9 cellular contexts compared by ENCODE assay signal in the genomic region with DNA sequence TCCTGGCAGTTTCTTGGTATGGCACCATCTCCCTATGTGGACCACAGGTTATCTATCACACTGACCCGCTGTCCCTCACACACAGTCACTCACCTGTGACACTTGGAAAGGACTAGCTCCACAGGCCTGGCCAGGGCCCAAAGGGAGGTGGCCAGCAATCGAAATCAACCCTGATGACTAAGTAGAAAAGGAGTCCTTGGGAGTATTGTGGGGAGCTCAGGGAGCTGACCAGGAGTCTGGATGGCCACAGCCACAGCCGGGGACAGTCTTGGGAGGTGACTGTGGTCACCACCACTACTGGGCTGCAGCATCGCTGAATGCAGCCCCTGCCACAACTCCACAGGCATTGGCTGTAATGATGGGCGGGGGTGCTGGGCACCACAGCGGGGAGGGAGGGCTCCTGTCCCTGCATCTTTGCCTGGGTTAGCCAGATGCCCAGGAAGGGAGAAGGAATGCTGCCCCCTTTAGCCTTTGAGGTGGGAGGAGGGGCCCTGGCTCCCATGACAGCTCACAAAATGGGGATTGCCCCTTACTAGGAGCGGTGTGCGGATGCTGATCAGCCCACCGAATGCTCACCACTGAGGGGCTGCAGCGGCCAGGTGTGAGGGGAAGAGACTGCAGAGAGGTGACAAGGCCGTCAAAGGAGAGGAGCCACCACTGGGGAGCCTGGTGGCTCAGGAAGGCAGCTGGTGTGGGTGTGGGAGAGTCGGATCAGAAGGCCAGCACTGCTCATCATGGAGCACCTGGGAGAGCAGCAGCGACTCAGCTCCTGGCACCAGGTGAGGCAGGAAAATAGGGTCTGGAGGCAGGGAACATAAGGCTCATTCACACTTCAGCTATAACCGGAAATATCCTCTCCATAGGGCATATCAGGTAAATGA.
DNase-seq lines count a peak whose midpoint lies in the region; ATAC-seq and TF ChIP-seq lines count a peak whose summit lies in the region.
"Had no signal": no experiment of that assay in that cellular context is flagged by ENCODE, and none has a peak within 500 bp of the region (broad histone marks: within the 10 kb centered on the region; RNA-seq: fewer than 3 reads in every experiment).

No MANE protein-coding gene starts in this region.

- H4K20me1 ChIP-seq in HCT116 (ENCODE audit: insufficient read depth), result no peaks in the 10 kb centered on the region

- no peaks in the 10 kb centered on the region for H3K27me3 Mint-ChIP-seq in CD4-positive, alpha-beta T cell
- peaks cover 0 to 6% (median 0%) of the 10 kb centered on the region in 5 donors for H3K27me3 Mint-ChIP-seq in naive thymus-derived CD8-positive, alpha-beta T cell

- 0 out of 4 replicates have a peak overlapping the region, but pooled peaks of 1 of the 2 experiments have one; percentile 26 for H3K4me3 ChIP-seq in HCT116 (replicated peaks in 1 of 2; ENCODE audit: low read depth in 1 of 2, low read length in 2 of 2)
- H3K4me3 ChIP-seq in body of pancreas, result no peak overlapping the region

- no peaks in the 10 kb centered on the region for H3K9me2 ChIP-seq in HCT116 (ENCODE audit: insufficient read depth)

- no peak for ATAC-seq in CD4-positive, alpha-beta T cell (ENCODE audit: poor library complexity)
- ATAC-seq in HCT116 (no peak), body of pancreas (no peak)
- no peak for ATAC-seq in naive thymus-derived CD8-positive, alpha-beta T cell

- DNase-seq in CD4-positive, alpha-beta T cell, result no peak
- DNase-seq in HCT116 (ENCODE audit: low read depth, low spot score) (no peak), body of pancreas (peak in 3 of 4 donors; percentile 10 to 78 (median 33)), occipital lobe (lab: John Stamatoyannopoulos, UW) (no peak), midbrain (lab: John Stamatoyannopoulos, UW) (no peak), NCI-H226 (no peak), COLO829 (ENCODE audit: low spot score) (no peak)
- peak in 1 of 10 donors; percentile 45 for DNase-seq in naive thymus-derived CD8-positive, alpha-beta T cell

- H3K9ac ChIP-seq in HCT116 (ENCODE audit: low read length), result peak overlapping the region; percentile 78

- peak overlapping the region; percentile 92 for H2AFZ ChIP-seq in HCT116 (ENCODE audit: low read depth, low read length, poor library complexity, severe bottlenecking)

- H3K4me3 Mint-ChIP-seq in CD4-positive, alpha-beta T cell, result peak overlapping the region; percentile 83
- peak overlapping the region; percentile 79 to 93 (median 88) for H3K4me3 Mint-ChIP-seq in naive thymus-derived CD8-positive, alpha-beta T cell

- H3K27me3 ChIP-seq in CD4-positive, alpha-beta T cell (ENCODE audit: control insufficient read depth, insufficient read depth, low read length), result no peaks in the 10 kb centered on the region
- no peaks in the 10 kb centered on the region for H3K27me3 ChIP-seq in HCT116 (ENCODE audit: insufficient read depth, low read length)
- H3K27me3 ChIP-seq in body of pancreas, result no peaks in the 10 kb centered on the region
- H3K27me3 ChIP-seq: esophagus muscularis mucosa had no signal

- peak overlapping the region; percentile 94 for H3K27ac Mint-ChIP-seq in CD4-positive, alpha-beta T cell
- peak overlapping the region; percentile 58 to 98 (median 94) for H3K27ac Mint-ChIP-seq in naive thymus-derived CD8-positive, alpha-beta T cell

- no peaks in the 10 kb centered on the region for H3K9me3 ChIP-seq in CD4-positive, alpha-beta T cell (ENCODE audit: control insufficient read depth, low read length)
- no peaks in the 10 kb centered on the region for H3K9me3 ChIP-seq in HCT116 (ENCODE audit: control insufficient read depth in 1 of 2, insufficient read depth in 1 of 2, low read depth in 1 of 2, low read length in 2 of 2)
- no peaks in the 10 kb centered on the region for H3K9me3 ChIP-seq in body of pancreas
- H3K9me3 ChIP-seq: esophagus muscularis mucosa had no signal

- POLR2A ChIA-PET in CD4-positive, alpha-beta T cell (lab: Charles Lee), result interaction anchor here (1.0 to 3.9 kb wide), 6 partner anchors 59 to 209 kb away, joined by 3 to 24 read pairs (median 8); partner anchors contain the start of genes H3-3A and SDE2
- POLR2A ChIA-PET in HCT116 (lab: Charles Lee), result interaction anchor here (0.7 to 2.0 kb wide), 3 partner anchors 61 to 74 kb away, joined by 3 to 9 read pairs (median 6); partner anchors contain the start of gene H3-3A
- POLR2A ChIA-PET in naive thymus-derived CD8-positive, alpha-beta T cell (lab: Charles Lee), result interaction anchor here (1.4 to 6.3 kb wide), 6 partner anchors 14 to 124 kb away, joined by 4 to 55 read pairs (median 13); partner anchors contain the start of genes H3-3A and SDE2

- no peak for TF ChIP-seq RAD21 in HCT116 (IDR thresholded peaks at IDR 0.05; ENCODE audit: low read depth)

- WGBS in body of pancreas, 2 donors, result 81% methylated on average over 13 to 14 of the region's 14 CpGs

- TF ChIP-seq POLR2A in HCT116 (IDR thresholded peaks at IDR 0.05; ENCODE audit: borderline replicate concordance, extremely low read depth, insufficient read depth, insufficient read length) (no peak), body of pancreas (IDR thresholded peaks at IDR 0.05) (no peak)

- RAD21 ChIA-PET in HCT116 (lab: Charles Lee; ENCODE audit: low non-redundant PET in 1 of 2, low total read pairs in 2 of 2, uncharacterized antibody in 2 of 2, unreplicated experiment in 2 of 2), result interaction anchor here (0.5 to 3.0 kb wide), 3 partner anchors 59 to 284 kb away, joined by 3 to 13 read pairs (median 7); partner anchors contain the start of gene PARP1 (in 1 of the 2)

- peaks cover 42% of the 10 kb centered on the region for H3K4me1 Mint-ChIP-seq in CD4-positive, alpha-beta T cell (ENCODE audit: low read depth)
- H3K4me1 Mint-ChIP-seq in naive thymus-derived CD8-positive, alpha-beta T cell, result peaks cover 17 to 73% (median 37%) of the 10 kb centered on the region in 4 donors

- no peaks in the 10 kb centered on the region for H3K36me3 Mint-ChIP-seq in CD4-positive, alpha-beta T cell (ENCODE audit: low read depth)
- H3K36me3 Mint-ChIP-seq in naive thymus-derived CD8-positive, alpha-beta T cell, result no peaks in the 10 kb centered on the region

- H3K36me3 ChIP-seq in HCT116 (ENCODE audit: control insufficient read depth in 1 of 2, insufficient read depth in 2 of 2, low read length in 2 of 2) (no peaks in the 10 kb centered on the region), body of pancreas (replicated peaks in 1 of 2; ENCODE audit: insufficient read depth in 1 of 2, low read depth in 2 of 2) (no peaks in the 10 kb centered on the region)
- H3K36me3 ChIP-seq: esophagus muscularis mucosa had no signal

- H3K79me2 ChIP-seq in HCT116 (ENCODE audit: insufficient read depth, low read length), result no peaks in the 10 kb centered on the region

- no peaks in the 10 kb centered on the region for H3K9me3 Mint-ChIP-seq in CD4-positive, alpha-beta T cell
- no peaks in the 10 kb centered on the region for H3K9me3 Mint-ChIP-seq in naive thymus-derived CD8-positive, alpha-beta T cell

- no TSS peak for BruUV-seq in HCT116 (replicated peaks; lab: Mats Ljungman, UMichigan)

- H3K4me1 ChIP-seq in HCT116 (ENCODE audit: control insufficient read depth in 1 of 2, insufficient read depth in 2 of 2, low read length in 2 of 2) (peaks cover 45 to 67% of the 10 kb centered on the region in 2 experiments), body of pancreas (peaks cover 56% of the 10 kb centered on the region)

- H3K4me2 ChIP-seq in HCT116 (ENCODE audit: low read length), result peak overlapping the region; percentile 88

- H3K27ac ChIP-seq in CD4-positive, alpha-beta T cell (ENCODE audit: low read depth, low read length), result peak overlapping the region; percentile 77
- H3K27ac ChIP-seq in HCT116 (ENCODE audit: low read depth, low read length) (peak overlapping the region; percentile 95), body of pancreas (peak overlapping the region in 3 of 4 donors; percentile 87 to 93 (median 90))

- intact Hi-C loops in CD4-positive, alpha-beta T cell (cut with DNase I, micrococcal nuclease), result loop anchor here (2.0 to 10.0 kb wide), 6 partner anchors 42 to 647 kb away; partner anchors contain the start of genes LIN9 (in 1 of the 2) and PARP1 (in 1 of the 2)
- intact Hi-C loops in HCT116 (cut with micrococcal nuclease) (no loop called here), body of pancreas (cut with DNase I) (loop anchor here (5.0 kb wide), 1 partner anchor 73 kb away; no protein-coding TSS in a partner anchor)

- TF ChIP-seq CTCF in CD4-positive, alpha-beta T cell (IDR thresholded peaks at IDR 0.05), result no peak
- TF ChIP-seq CTCF in HCT116 (IDR thresholded peaks at IDR 0.05 in 2 of 3, conservative IDR thresholded peaks at IDR 0.05 in 1 of 3; ENCODE audit: borderline replicate concordance in 1 of 3, insufficient read depth in 1 of 3, low read depth in 2 of 3, low read length in 2 of 3), result no peak
- no peak for TF ChIP-seq CTCF in body of pancreas (IDR thresholded peaks at IDR 0.05)

- CTCF ChIA-PET in CD4-positive, alpha-beta T cell (lab: Charles Lee), result interaction anchor here (0.9 to 4.2 kb wide), 6 partner anchors 15 to 205 kb away, joined by 3 to 40 read pairs (median 6); no protein-coding TSS in a partner anchor
- CTCF ChIA-PET in HCT116 (lab: Charles Lee), result interaction anchor here (1.2 to 4.2 kb wide), 7 partner anchors 22 to 209 kb away, joined by 3 to 56 read pairs (median 19); no protein-coding TSS in a partner anchor

TF ChIP-seq in HCT116, 20 proteins besides CTCF, POLR2A, EP300 and RAD21 (continues in another document):
- TF ChIP-seq JUND (IDR thresholded peaks at IDR 0.05), result no peak
- no peak for TF ChIP-seq CBX3 (IDR thresholded peaks at IDR 0.05; ENCODE audit: low read depth)
- TF ChIP-seq TCF7L2 (IDR thresholded peaks at IDR 0.05; ENCODE audit: borderline replicate concordance, extremely low read depth, insufficient read depth, insufficient read length), result no peak
- no peak for TF ChIP-seq MAX (IDR thresholded peaks at IDR 0.05)
- TF ChIP-seq POLR2AphosphoS5 (IDR thresholded peaks at IDR 0.05; ENCODE audit: low read depth, low read length), result 0 out of 2 replicates have a peak, but pooled peaks have one; percentile 39
- no peak for TF ChIP-seq ELF1 (IDR thresholded peaks at IDR 0.05; ENCODE audit: borderline replicate concordance, low read depth)

Comparison
In these comparisons a context has a peak if more than half of its experiments do, and no peak if none do; other contexts are left out.
1. DNase-seq: peak in body of pancreas (3 of 4); none in CD4-positive, alpha-beta T cell (0 of 10), HCT116 (single experiment), occipital lobe (single experiment), midbrain (single experiment), NCI-H226 (single experiment) and COLO829 (single experiment).
2. Peak in every context shown above with its lines, with median percentiles within 50 percentile points of each other: H3K27ac ChIP-seq.